37 cellular contexts compared by ENCODE assay signal in the genomic region with DNA sequence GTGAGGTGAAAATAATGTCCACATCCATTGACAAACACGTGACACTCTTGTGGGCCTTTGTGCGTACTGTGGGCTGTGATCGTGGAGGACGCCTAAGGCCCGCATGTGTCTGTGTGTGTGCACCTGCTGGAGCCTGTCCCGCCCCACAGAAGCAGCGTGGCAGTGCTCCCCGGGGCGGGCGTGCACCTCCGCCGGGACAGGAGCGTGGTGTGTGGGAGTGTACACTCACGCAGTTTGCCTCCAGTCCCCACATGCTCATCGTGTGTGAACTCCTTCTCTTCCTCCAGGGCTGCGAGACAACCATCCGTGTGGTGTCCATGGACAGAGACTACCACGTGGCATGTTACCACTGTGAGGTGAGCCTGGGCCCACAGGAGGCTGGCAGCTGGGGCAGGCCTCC.
"Had no signal": no experiment of that assay in that cellular context is flagged by ENCODE, and none has a peak within 500 bp of the region (broad histone marks: within the 10 kb centered on the region; RNA-seq: fewer than 3 reads in every experiment).

No MANE protein-coding gene starts in this region.

- ATAC-seq: activated CD4-positive, alpha-beta T cell treated with anti-CD3 and anti-CD28 coated beads for 36 hours; activated CD8-positive, alpha-beta memory T cell treated with anti-CD3 and anti-CD28 coated beads, Interleukin-2, amount 10 ng/mL, durations not matched to agents 7 days and 5 days; activated CD8-positive, alpha-beta T cell treated with anti-CD3 and anti-CD28 coated beads, Interleukin-2, amount 10 ng/mL, durations not matched to agents 7 days and 5 days; activated naive CD8-positive, alpha-beta T cell treated with anti-CD3 and anti-CD28 coated beads, Interleukin-2, amount 50 U/mL, for 24 hours; body of pancreas; esophagus mucosa; heart left ventricle; T-helper 17 cell had no signal

- H3K27ac ChIP-seq: adrenal gland, body of pancreas, cardiac muscle cell, coronary artery, dorsolateral prefrontal cortex, heart left ventricle had no signal

- H3K27ac Mint-ChIP-seq: activated CD4-positive, alpha-beta memory T cell treated with anti-CD3 and anti-CD28 coated beads for 36 hours; activated CD4-positive, alpha-beta T cell treated with anti-CD3 and anti-CD28 coated beads for 36 hours; activated CD4-positive, alpha-beta T cell treated with anti-CD3 and anti-CD28 coated beads, Interleukin-2, amount 10 ng/mL, durations not matched to agents 24 days and 14 days; activated CD8-positive, alpha-beta memory T cell treated with anti-CD3 and anti-CD28 coated beads, Interleukin-2, amount 10 ng/mL, durations not matched to agents 7 days and 5 days; activated CD8-positive, alpha-beta T cell treated with anti-CD3 and anti-CD28 coated beads, Interleukin-2, amount 10 ng/mL, durations not matched to agents 7 days and 5 days; activated naive CD4-positive, alpha-beta T cell treated with anti-CD3 and anti-CD28 coated beads for 36 hours; activated naive CD4-positive, alpha-beta T cell treated with anti-CD3 and anti-CD28 coated beads, Interleukin-2, amount 50 U/mL, for 24 hours; activated naive CD8-positive, alpha-beta T cell treated with anti-CD3 and anti-CD28 coated beads for 36 hours; activated naive CD8-positive, alpha-beta T cell treated with anti-CD3 and anti-CD28 coated beads, Interleukin-2, amount 50 U/mL, for 24 hours; activated T-helper 1 cell treated with anti-CD3 and anti-CD28 coated beads, Interleukin-12 subunit alpha, Interleukin-12 subunit beta, Interleukin-2, Interleukin-4 antibody, amounts not matched to agents 30 ng/mL and 10 ng/mL and 1 ng/mL, durations not matched to agents 14 hours and 24 hours and 36 hours; activated T-helper 2 cell treated with anti-CD3 and anti-CD28 coated beads, Interferon-gamma antibody, Interleukin-2, Interleukin-4, amounts not matched to agents 10 μg/mL and 5 μg/mL and 100 μg/mL, durations not matched to agents 14 hours and 24 hours and 36 hours; dendritic cell treated with granulocyte-macrophage colony-stimulating factor and Interleukin-4, amounts not matched to agents 40 ng/mL and 50 ng/mL, for 4 days; endodermal cell; T-helper 17 cell; T-helper 2 cell treated with Interferon-gamma antibody and Interleukin-4, amounts not matched to agents 5 μg/mL and 100 μg/mL, for 36 hours had no signal

- FAIRE-seq: frontal cortex had no signal

- H3K27me3 ChIP-seq: adrenal gland, body of pancreas, cardiac muscle cell, dorsolateral prefrontal cortex had no signal

- DNase-seq: activated CD4-positive, alpha-beta memory T cell treated with anti-CD3 and anti-CD28 coated beads for 36 hours; activated CD4-positive, alpha-beta T cell treated with anti-CD3 and anti-CD28 coated beads for 36 hours; activated CD4-positive, alpha-beta T cell treated with anti-CD3 and anti-CD28 coated beads, Interleukin-2, amount 10 ng/mL, durations not matched to agents 24 days and 14 days; activated CD4-positive, CD25-positive, alpha-beta regulatory T cell; activated CD4-positive, CD25-positive, alpha-beta regulatory T cell treated with anti-CD3 and anti-CD28 coated beads, Interleukin-2, amount 50 U/mL, for 72 hours; activated CD8-positive, alpha-beta memory T cell treated with anti-CD3 and anti-CD28 coated beads, Interleukin-2, amount 10 ng/mL, durations not matched to agents 7 days and 5 days; activated CD8-positive, alpha-beta memory T cell treated with anti-CD3 and anti-CD28 coated beads, Interleukin-2, amount 50 U/mL, for 4 hours; activated CD8-positive, alpha-beta T cell treated with anti-CD3 and anti-CD28 coated beads, Interleukin-2, amount 10 ng/mL, durations not matched to agents 7 days and 5 days; activated effector memory CD4-positive, alpha-beta T cell treated with anti-CD3 and anti-CD28 coated beads, Interleukin-2, amount 50 U/mL, for 16 hours; activated naive CD4-positive, alpha-beta T cell treated with anti-CD3 and anti-CD28 coated beads for 36 hours; activated naive CD8-positive, alpha-beta T cell treated with anti-CD3 and anti-CD28 coated beads for 36 hours; activated naive CD8-positive, alpha-beta T cell treated with anti-CD3 and anti-CD28 coated beads, Interleukin-2, amount 50 U/mL, for 24 hours; activated T-cell treated with anti-CD3 and anti-CD28 coated beads, Interleukin-2, amount 50 U/mL, for 1 hour; activated T-cell treated with anti-CD3 and anti-CD28 coated beads, Interleukin-2, amount 50 U/mL, for 48 hours; adrenal gland; amygdala; aorta; body of pancreas; central memory CD4-positive, alpha-beta T cell; cerebellar nuclear complex; dorsolateral prefrontal cortex; effector memory CD4-positive, alpha-beta T cell; endodermal cell; foreskin fibroblast; heart left ventricle; T-helper 1 cell; T-helper 17 cell; T1000 had no signal

- H3K36me3 Mint-ChIP-seq: activated CD4-positive, alpha-beta memory T cell treated with anti-CD3 and anti-CD28 coated beads for 36 hours; activated CD8-positive, alpha-beta memory T cell treated with anti-CD3 and anti-CD28 coated beads, Interleukin-2, amount 10 ng/mL, durations not matched to agents 7 days and 5 days; activated naive CD4-positive, alpha-beta T cell treated with anti-CD3 and anti-CD28 coated beads, Interleukin-2, amount 50 U/mL, for 24 hours; activated naive CD8-positive, alpha-beta T cell treated with anti-CD3 and anti-CD28 coated beads for 36 hours had no signal

- H3K4me3 ChIP-seq: adrenal gland, body of pancreas, cardiac muscle cell, coronary artery, dorsolateral prefrontal cortex, heart left ventricle had no signal

- H3K4me1 Mint-ChIP-seq: activated CD4-positive, alpha-beta T cell treated with anti-CD3 and anti-CD28 coated beads for 36 hours; activated naive CD4-positive, alpha-beta T cell treated with anti-CD3 and anti-CD28 coated beads, Interleukin-2, amount 50 U/mL, for 24 hours had no signal

- H3K9me3 ChIP-seq: adrenal gland, body of pancreas, heart left ventricle had no signal

- H3K9me3 Mint-ChIP-seq: activated CD4-positive, alpha-beta memory T cell treated with anti-CD3 and anti-CD28 coated beads for 36 hours; activated CD4-positive, alpha-beta T cell treated with anti-CD3 and anti-CD28 coated beads, Interleukin-2, amount 10 ng/mL, durations not matched to agents 24 days and 14 days; activated naive CD4-positive, alpha-beta T cell treated with anti-CD3 and anti-CD28 coated beads for 36 hours; activated naive CD4-positive, alpha-beta T cell treated with anti-CD3 and anti-CD28 coated beads, Interleukin-2, amount 50 U/mL, for 24 hours; activated naive CD8-positive, alpha-beta T cell treated with anti-CD3 and anti-CD28 coated beads for 36 hours; activated naive CD8-positive, alpha-beta T cell treated with anti-CD3 and anti-CD28 coated beads, Interleukin-2, amount 50 U/mL, for 24 hours; activated T-helper 1 cell treated with anti-CD3 and anti-CD28 coated beads, Interleukin-12 subunit alpha, Interleukin-12 subunit beta, Interleukin-2, Interleukin-4 antibody, amounts not matched to agents 30 ng/mL and 10 ng/mL and 1 ng/mL, durations not matched to agents 14 hours and 24 hours and 36 hours; activated T-helper 2 cell treated with anti-CD3 and anti-CD28 coated beads, Interferon-gamma antibody, Interleukin-2, Interleukin-4, amounts not matched to agents 10 μg/mL and 5 μg/mL and 100 μg/mL, durations not matched to agents 14 hours and 24 hours and 36 hours; dendritic cell treated with granulocyte-macrophage colony-stimulating factor and Interleukin-4, amounts not matched to agents 40 ng/mL and 50 ng/mL, for 4 days; endodermal cell; T-helper 2 cell treated with Interferon-gamma antibody and Interleukin-4, amounts not matched to agents 5 μg/mL and 100 μg/mL, for 36 hours had no signal

- H3K4me1 ChIP-seq: adrenal gland, body of pancreas, heart left ventricle had no signal

- H3K27me3 Mint-ChIP-seq: activated naive CD4-positive, alpha-beta T cell treated with anti-CD3 and anti-CD28 coated beads, Interleukin-2, amount 50 U/mL, for 24 hours; activated naive CD8-positive, alpha-beta T cell treated with anti-CD3 and anti-CD28 coated beads for 36 hours; activated naive CD8-positive, alpha-beta T cell treated with anti-CD3 and anti-CD28 coated beads, Interleukin-2, amount 50 U/mL, for 24 hours had no signal

- H3K4me3 Mint-ChIP-seq: activated CD4-positive, alpha-beta memory T cell treated with anti-CD3 and anti-CD28 coated beads for 36 hours; activated CD4-positive, alpha-beta T cell treated with anti-CD3 and anti-CD28 coated beads for 36 hours; activated CD4-positive, alpha-beta T cell treated with anti-CD3 and anti-CD28 coated beads, Interleukin-2, amount 10 ng/mL, durations not matched to agents 24 days and 14 days; activated CD8-positive, alpha-beta memory T cell treated with anti-CD3 and anti-CD28 coated beads, Interleukin-2, amount 10 ng/mL, durations not matched to agents 7 days and 5 days; activated CD8-positive, alpha-beta T cell treated with anti-CD3 and anti-CD28 coated beads, Interleukin-2, amount 10 ng/mL, durations not matched to agents 7 days and 5 days; activated naive CD4-positive, alpha-beta T cell treated with anti-CD3 and anti-CD28 coated beads for 36 hours; activated naive CD4-positive, alpha-beta T cell treated with anti-CD3 and anti-CD28 coated beads, Interleukin-2, amount 50 U/mL, for 24 hours; activated naive CD8-positive, alpha-beta T cell treated with anti-CD3 and anti-CD28 coated beads for 36 hours; activated naive CD8-positive, alpha-beta T cell treated with anti-CD3 and anti-CD28 coated beads, Interleukin-2, amount 50 U/mL, for 24 hours; activated T-helper 1 cell treated with anti-CD3 and anti-CD28 coated beads, Interleukin-12 subunit alpha, Interleukin-12 subunit beta, Interleukin-2, Interleukin-4 antibody, amounts not matched to agents 30 ng/mL and 10 ng/mL and 1 ng/mL, durations not matched to agents 14 hours and 24 hours and 36 hours; dendritic cell treated with granulocyte-macrophage colony-stimulating factor and Interleukin-4, amounts not matched to agents 40 ng/mL and 50 ng/mL, for 4 days; endodermal cell; T-helper 17 cell; T-helper 2 cell treated with Interferon-gamma antibody and Interleukin-4, amounts not matched to agents 5 μg/mL and 100 μg/mL, for 36 hours had no signal
